ENCODE assay signal across 14 cellular contexts in genomic region chr18:49656098-49656591, GRCh38.
DNase-seq lines count a peak whose midpoint lies in the region; ATAC-seq, FAIRE-seq and TF ChIP-seq lines count a peak whose summit lies in the region.
"Had no signal": no experiment of that assay in that cellular context is flagged by ENCODE, and none has a peak within 500 bp of the region (broad histone marks: within the 10 kb centered on the region; RNA-seq: fewer than 3 reads in every experiment).

No MANE protein-coding gene starts in this region.

- H3K27ac ChIP-seq in RWPE1 (no peak overlapping the region), gastroesophageal sphincter (no peak overlapping the region)
- H3K27ac ChIP-seq: esophagus squamous epithelium had no signal

- in situ Hi-C loops in GM13976 (cut with MboI; ENCODE audit: low sequenced_read_pairs, unreplicated experiment): no loop called here

- TF ChIP-seq POLR2A in H54 (IDR thresholded peaks at IDR 0.05; ENCODE audit: low read depth, low read length): no peak
- TF ChIP-seq POLR2A in gastroesophageal sphincter (IDR thresholded peaks at IDR 0.05): no peak

- ATAC-seq in HG03565 (IDR thresholded peaks at IDR 0.05; ENCODE audit: unreplicated experiment): no peak
- no peak for ATAC-seq in gastroesophageal sphincter
- ATAC-seq in GM18867 (IDR thresholded peaks at IDR 0.05; ENCODE audit: unreplicated experiment): no peak
- ATAC-seq: GM12878 had no signal

- TF ChIP-seq EP300 in gastroesophageal sphincter (IDR thresholded peaks at IDR 0.05): no peak

- H3K27me3 ChIP-seq in gastroesophageal sphincter: no peaks in the 10 kb centered on the region

- DNase-seq in A172 (ENCODE audit: low spot score) (peak; percentile 91), H54 (ENCODE audit: insufficient read length, low spot score) (peak; percentile 51), RWPE1 (ENCODE audit: low spot score) (peak; percentile 21), fibroblast of villous mesenchyme (ENCODE audit: low read depth) (peak; percentile 81), GM13976 (ENCODE audit: low spot score) (no peak)
- DNase-seq: activated CD4-positive, CD25-positive, alpha-beta regulatory T cell treated with anti-CD3 and anti-CD28 coated beads, Interleukin-2, amount 50 U/mL, for 72 hours; activated naive CD8-positive, alpha-beta T cell treated with anti-CD3 and anti-CD28 coated beads for 36 hours; C1 segment of cervical spinal cord; esophagus squamous epithelium; OCI-M1 had no signal

- H3K36me3 ChIP-seq in gastroesophageal sphincter: no peaks in the 10 kb centered on the region
- H3K36me3 ChIP-seq: esophagus squamous epithelium had no signal

- no peak overlapping the region for H3K4me3 ChIP-seq in fibroblast of villous mesenchyme (ENCODE audit: low read depth, low read length)
- H3K4me3 ChIP-seq in gastroesophageal sphincter: no peak overlapping the region
- H3K4me3 ChIP-seq: esophagus squamous epithelium, GM12878 had no signal

- FAIRE-seq in H54 (lab: Jason Lieb, UNC): peak; percentile 86
- FAIRE-seq: GM12878 had no signal

- H3K9me3 ChIP-seq in gastroesophageal sphincter: no peaks in the 10 kb centered on the region
- H3K9me3 ChIP-seq: esophagus squamous epithelium had no signal

- peaks cover 0 to 15% (median 0%) of the 10 kb centered on the region in 3 donors for H3K4me1 ChIP-seq in gastroesophageal sphincter

- TF ChIP-seq CTCF in RWPE1 (conservative IDR thresholded peaks at IDR 0.05; ENCODE audit: low read depth) (no peak), fibroblast of villous mesenchyme (IDR thresholded peaks at IDR 0.05; ENCODE audit: insufficient read depth, low read depth, low read length) (no peak), GM13976 (IDR thresholded peaks at IDR 0.05; ENCODE audit: borderline replicate concordance, control extremely low read depth, extremely low read depth, insufficient read depth, missing control alignments) (no peak), gastroesophageal sphincter (IDR thresholded peaks at IDR 0.05) (no peak)

- POLR2A ChIA-PET in RWPE1 (lab: Yijun Ruan, JAX; ENCODE audit: low non-redundant PET): no interaction called here

- CTCF ChIA-PET in RWPE1 (lab: Yijun Ruan, JAX): no interaction called here

- WGBS in gastroesophageal sphincter (ENCODE audit: low coverage in 1 of 2), 2 donors: 70 to 100% methylated on average over 6 to 8 of the region's 8 CpGs
